Comparison of ENCODE assay signal across 1 cellular context in the genomic region with DNA sequence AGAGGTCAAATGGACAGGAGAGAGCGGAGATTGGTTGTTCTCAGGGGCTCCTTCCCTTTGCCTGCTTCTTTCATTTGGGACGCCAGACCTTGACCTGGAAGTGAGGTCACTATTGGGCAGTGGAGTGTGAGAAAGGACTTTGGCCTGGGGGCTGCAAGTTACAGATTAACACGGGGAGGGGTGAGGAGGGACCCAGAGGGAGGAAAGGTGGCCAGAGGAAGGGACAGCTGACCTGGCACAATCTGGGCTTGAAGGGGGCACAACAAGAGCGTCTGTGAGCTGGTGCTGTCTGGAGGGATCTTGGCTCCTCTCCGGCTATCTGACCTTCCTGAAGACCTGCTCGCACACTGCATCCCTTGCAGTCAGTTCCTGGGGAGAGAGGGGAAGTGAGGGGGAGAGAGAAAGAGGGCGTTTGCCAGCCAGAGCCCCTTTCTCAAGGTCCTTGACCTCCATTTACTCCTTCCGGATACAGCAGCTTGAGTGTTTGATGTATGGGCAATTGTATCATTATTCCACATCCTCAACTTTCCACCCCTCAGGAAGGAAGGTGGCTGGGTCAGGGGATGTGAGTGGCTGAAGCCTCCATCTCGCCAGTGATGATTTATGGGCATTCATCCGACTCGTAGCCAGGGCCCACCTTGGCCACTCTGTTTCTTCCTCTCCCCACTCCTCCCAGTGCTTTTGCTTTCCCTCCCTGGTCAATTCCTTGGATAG.
TF ChIP-seq lines count a peak whose summit lies in the region.

No MANE protein-coding gene starts in this region.

TF ChIP-seq in HepG2, 621 proteins besides CTCF, POLR2A, EP300 and RAD21 (continued from another document and continues in another):
- TF ChIP-seq, protein P1, sequence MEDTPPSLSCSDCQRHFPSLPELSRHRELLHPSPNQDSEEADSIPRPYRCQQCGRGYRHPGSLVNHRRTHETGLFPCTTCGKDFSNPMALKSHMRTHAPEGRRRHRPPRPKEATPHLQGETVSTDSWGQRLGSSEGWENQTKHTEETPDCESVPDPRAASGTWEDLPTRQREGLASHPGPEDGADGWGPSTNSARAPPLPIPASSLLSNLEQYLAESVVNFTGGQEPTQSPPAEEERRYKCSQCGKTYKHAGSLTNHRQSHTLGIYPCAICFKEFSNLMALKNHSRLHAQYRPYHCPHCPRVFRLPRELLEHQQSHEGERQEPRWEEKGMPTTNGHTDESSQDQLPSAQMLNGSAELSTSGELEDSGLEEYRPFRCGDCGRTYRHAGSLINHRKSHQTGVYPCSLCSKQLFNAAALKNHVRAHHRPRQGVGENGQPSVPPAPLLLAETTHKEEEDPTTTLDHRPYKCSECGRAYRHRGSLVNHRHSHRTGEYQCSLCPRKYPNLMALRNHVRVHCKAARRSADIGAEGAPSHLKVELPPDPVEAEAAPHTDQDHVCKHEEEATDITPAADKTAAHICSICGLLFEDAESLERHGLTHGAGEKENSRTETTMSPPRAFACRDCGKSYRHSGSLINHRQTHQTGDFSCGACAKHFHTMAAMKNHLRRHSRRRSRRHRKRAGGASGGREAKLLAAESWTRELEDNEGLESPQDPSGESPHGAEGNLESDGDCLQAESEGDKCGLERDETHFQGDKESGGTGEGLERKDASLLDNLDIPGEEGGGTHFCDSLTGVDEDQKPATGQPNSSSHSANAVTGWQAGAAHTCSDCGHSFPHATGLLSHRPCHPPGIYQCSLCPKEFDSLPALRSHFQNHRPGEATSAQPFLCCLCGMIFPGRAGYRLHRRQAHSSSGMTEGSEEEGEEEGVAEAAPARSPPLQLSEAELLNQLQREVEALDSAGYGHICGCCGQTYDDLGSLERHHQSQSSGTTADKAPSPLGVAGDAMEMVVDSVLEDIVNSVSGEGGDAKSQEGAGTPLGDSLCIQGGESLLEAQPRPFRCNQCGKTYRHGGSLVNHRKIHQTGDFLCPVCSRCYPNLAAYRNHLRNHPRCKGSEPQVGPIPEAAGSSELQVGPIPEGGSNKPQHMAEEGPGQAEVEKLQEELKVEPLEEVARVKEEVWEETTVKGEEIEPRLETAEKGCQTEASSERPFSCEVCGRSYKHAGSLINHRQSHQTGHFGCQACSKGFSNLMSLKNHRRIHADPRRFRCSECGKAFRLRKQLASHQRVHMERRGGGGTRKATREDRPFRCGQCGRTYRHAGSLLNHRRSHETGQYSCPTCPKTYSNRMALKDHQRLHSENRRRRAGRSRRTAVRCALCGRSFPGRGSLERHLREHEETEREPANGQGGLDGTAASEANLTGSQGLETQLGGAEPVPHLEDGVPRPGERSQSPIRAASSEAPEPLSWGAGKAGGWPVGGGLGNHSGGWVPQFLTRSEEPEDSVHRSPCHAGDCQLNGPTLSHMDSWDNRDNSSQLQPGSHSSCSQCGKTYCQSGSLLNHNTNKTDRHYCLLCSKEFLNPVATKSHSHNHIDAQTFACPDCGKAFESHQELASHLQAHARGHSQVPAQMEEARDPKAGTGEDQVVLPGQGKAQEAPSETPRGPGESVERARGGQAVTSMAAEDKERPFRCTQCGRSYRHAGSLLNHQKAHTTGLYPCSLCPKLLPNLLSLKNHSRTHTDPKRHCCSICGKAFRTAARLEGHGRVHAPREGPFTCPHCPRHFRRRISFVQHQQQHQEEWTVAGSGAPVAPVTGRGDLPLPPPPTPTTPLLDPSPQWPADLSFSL (CRISPR knock-in tag; IDR thresholded peaks at IDR 0.05), result no peak
- TF ChIP-seq ZNF792 (CRISPR knock-in tag; IDR thresholded peaks at IDR 0.05), result no peak
- no peak; the same call in 1 of the 2 replicates for TF ChIP-seq ZNF331 (CRISPR knock-in tag; IDR thresholded peaks at IDR 0.05)
- TF ChIP-seq, protein P2, sequence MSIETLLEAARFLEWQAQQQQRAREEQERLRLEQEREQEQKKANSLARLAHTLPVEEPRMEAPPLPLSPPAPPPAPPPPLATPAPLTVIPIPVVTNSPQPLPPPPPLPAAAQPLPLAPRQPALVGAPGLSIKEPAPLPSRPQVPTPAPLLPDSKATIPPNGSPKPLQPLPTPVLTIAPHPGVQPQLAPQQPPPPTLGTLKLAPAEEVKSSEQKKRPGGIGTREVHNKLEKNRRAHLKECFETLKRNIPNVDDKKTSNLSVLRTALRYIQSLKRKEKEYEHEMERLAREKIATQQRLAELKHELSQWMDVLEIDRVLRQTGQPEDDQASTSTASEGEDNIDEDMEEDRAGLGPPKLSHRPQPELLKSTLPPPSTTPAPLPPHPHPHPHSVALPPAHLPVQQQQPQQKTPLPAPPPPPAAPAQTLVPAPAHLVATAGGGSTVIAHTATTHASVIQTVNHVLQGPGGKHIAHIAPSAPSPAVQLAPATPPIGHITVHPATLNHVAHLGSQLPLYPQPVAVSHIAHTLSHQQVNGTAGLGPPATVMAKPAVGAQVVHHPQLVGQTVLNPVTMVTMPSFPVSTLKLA (IDR thresholded peaks at IDR 0.05), result no peak
- TF ChIP-seq, protein P3, sequence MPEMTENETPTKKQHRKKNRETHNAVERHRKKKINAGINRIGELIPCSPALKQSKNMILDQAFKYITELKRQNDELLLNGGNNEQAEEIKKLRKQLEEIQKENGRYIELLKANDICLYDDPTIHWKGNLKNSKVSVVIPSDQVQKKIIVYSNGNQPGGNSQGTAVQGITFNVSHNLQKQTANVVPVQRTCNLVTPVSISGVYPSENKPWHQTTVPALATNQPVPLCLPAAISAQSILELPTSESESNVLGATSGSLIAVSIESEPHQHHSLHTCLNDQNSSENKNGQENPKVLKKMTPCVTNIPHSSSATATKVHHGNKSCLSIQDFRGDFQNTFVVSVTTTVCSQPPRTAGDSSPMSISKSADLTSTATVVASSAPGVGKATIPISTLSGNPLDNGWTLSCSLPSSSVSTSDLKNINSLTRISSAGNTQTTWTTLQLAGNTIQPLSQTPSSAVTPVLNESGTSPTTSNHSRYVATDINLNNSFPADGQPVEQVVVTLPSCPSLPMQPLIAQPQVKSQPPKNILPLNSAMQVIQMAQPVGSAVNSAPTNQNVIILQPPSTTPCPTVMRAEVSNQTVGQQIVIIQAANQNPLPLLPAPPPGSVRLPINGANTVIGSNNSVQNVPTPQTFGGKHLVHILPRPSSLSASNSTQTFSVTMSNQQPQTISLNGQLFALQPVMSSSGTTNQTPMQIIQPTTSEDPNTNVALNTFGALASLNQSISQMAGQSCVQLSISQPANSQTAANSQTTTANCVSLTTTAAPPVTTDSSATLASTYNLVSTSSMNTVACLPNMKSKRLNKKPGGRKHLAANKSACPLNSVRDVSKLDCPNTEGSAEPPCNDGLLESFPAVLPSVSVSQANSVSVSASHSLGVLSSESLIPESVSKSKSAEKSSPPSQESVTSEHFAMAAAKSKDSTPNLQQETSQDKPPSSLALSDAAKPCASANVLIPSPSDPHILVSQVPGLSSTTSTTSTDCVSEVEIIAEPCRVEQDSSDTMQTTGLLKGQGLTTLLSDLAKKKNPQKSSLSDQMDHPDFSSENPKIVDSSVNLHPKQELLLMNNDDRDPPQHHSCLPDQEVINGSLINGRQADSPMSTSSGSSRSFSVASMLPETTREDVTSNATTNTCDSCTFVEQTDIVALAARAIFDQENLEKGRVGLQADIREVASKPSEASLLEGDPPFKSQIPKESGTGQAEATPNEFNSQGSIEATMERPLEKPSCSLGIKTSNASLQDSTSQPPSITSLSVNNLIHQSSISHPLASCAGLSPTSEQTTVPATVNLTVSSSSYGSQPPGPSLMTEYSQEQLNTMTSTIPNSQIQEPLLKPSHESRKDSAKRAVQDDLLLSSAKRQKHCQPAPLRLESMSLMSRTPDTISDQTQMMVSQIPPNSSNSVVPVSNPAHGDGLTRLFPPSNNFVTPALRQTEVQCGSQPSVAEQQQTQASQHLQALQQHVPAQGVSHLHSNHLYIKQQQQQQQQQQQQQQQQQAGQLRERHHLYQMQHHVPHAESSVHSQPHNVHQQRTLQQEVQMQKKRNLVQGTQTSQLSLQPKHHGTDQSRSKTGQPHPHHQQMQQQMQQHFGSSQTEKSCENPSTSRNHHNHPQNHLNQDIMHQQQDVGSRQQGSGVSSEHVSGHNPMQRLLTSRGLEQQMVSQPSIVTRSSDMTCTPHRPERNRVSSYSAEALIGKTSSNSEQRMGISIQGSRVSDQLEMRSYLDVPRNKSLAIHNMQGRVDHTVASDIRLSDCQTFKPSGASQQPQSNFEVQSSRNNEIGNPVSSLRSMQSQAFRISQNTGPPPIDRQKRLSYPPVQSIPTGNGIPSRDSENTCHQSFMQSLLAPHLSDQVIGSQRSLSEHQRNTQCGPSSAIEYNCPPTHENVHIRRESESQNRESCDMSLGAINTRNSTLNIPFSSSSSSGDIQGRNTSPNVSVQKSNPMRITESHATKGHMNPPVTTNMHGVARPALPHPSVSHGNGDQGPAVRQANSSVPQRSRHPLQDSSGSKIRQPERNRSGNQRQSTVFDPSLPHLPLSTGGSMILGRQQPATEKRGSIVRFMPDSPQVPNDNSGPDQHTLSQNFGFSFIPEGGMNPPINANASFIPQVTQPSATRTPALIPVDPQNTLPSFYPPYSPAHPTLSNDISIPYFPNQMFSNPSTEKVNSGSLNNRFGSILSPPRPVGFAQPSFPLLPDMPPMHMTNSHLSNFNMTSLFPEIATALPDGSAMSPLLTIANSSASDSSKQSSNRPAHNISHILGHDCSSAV (CRISPR knock-in tag; IDR thresholded peaks at IDR 0.05; ENCODE audit: borderline replicate concordance), result no peak
- 0 out of 2 replicates have a peak, but pooled peaks have one; percentile 34 for TF ChIP-seq HHEX (CRISPR knock-in tag; IDR thresholded peaks at IDR 0.05)
- peak; percentile 43; the same call in 1 of the 2 replicates for TF ChIP-seq ETV5 (CRISPR knock-in tag; IDR thresholded peaks at IDR 0.05; ENCODE audit: borderline replicate concordance)
- no peak for TF ChIP-seq EZH2 (conservative IDR thresholded peaks at IDR 0.05; ENCODE audit: low read depth, low read length)
- TF ChIP-seq MYNN (CRISPR knock-in tag; IDR thresholded peaks at IDR 0.05; ENCODE audit: low read depth), result peak; percentile 88; the same call in 1 of the 2 replicates
- no peak; the same call in 1 of the 2 replicates for TF ChIP-seq THAP9 (CRISPR knock-in tag; IDR thresholded peaks at IDR 0.05; ENCODE audit: borderline replicate concordance)
- no peak for TF ChIP-seq KDM5A (IDR thresholded peaks at IDR 0.05; ENCODE audit: borderline replicate concordance, low read length)
- TF ChIP-seq, protein P4, sequence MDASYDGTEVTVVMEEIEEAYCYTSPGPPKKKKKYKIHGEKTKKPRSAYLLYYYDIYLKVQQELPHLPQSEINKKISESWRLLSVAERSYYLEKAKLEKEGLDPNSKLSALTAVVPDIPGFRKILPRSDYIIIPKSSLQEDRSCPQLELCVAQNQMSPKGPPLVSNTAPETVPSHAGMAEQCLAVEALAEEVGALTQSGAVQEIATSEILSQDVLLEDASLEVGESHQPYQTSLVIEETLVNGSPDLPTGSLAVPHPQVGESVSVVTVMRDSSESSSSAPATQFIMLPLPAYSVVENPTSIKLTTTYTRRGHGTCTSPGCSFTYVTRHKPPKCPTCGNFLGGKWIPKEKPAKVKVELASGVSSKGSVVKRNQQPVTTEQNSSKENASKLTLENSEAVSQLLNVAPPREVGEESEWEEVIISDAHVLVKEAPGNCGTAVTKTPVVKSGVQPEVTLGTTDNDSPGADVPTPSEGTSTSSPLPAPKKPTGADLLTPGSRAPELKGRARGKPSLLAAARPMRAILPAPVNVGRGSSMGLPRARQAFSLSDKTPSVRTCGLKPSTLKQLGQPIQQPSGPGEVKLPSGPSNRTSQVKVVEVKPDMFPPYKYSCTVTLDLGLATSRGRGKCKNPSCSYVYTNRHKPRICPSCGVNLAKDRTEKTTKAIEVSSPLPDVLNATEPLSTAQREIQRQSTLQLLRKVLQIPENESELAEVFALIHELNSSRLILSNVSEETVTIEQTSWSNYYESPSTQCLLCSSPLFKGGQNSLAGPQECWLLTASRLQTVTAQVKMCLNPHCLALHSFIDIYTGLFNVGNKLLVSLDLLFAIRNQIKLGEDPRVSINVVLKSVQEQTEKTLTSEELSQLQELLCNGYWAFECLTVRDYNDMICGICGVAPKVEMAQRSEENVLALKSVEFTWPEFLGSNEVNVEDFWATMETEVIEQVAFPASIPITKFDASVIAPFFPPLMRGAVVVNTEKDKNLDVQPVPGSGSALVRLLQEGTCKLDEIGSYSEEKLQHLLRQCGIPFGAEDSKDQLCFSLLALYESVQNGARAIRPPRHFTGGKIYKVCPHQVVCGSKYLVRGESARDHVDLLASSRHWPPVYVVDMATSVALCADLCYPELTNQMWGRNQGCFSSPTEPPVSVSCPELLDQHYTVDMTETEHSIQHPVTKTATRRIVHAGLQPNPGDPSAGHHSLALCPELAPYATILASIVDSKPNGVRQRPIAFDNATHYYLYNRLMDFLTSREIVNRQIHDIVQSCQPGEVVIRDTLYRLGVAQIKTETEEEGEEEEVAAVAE (CRISPR knock-in tag; IDR thresholded peaks at IDR 0.05; ENCODE audit: borderline replicate concordance), result 0 out of 2 replicates have a peak, but pooled peaks have one; percentile 39
- TF ChIP-seq ZHX1 (CRISPR knock-in tag; IDR thresholded peaks at IDR 0.05; ENCODE audit: low read depth), result no peak
- TF ChIP-seq TBX2 (CRISPR knock-in tag; IDR thresholded peaks at IDR 0.05; ENCODE audit: borderline replicate concordance), result peak; percentile 75; the same call in 1 of the 2 replicates
- TF ChIP-seq CEBPG (CRISPR knock-in tag; IDR thresholded peaks at IDR 0.05), result peak; percentile 59
- no peak for TF ChIP-seq JARID2 (CRISPR knock-in tag; IDR thresholded peaks at IDR 0.05; ENCODE audit: insufficient replicate concordance)
- no peak for TF ChIP-seq ZNF34 (CRISPR knock-in tag; IDR thresholded peaks at IDR 0.05; ENCODE audit: borderline replicate concordance)
